Comparison of ENCODE assay signal across 21 cellular contexts in genomic region chr1:228339766-228340685, GRCh38.
DNase-seq lines count a peak whose midpoint lies in the region; ATAC-seq, FAIRE-seq and TF ChIP-seq lines count a peak whose summit lies in the region.
"Had no signal": no experiment of that assay in that cellular context is flagged by ENCODE, and none has a peak within 500 bp of the region (broad histone marks: within the 10 kb centered on the region; RNA-seq: fewer than 3 reads in every experiment).

No MANE protein-coding gene starts in this region.

- no peak overlapping the region for H3K23ac ChIP-seq in H1 (ENCODE audit: insufficient read length)
- H3K23ac ChIP-seq in neuronal stem cell (ENCODE audit: low read depth, low read length, poor library complexity): no peak overlapping the region

- no peak overlapping the region for H2AK5ac ChIP-seq in H1 (ENCODE audit: low read depth, low read length)
- peak overlapping the region; percentile 75 for H2AK5ac ChIP-seq in neuronal stem cell (ENCODE audit: low read depth, low read length)

- H3K79me1 ChIP-seq in H1 (ENCODE audit: low read depth, low read length) (no peaks in the 10 kb centered on the region), neuronal stem cell (ENCODE audit: low read depth, low read length) (peaks cover 2% of the 10 kb centered on the region)

- TF ChIP-seq CTCF in cardiac muscle cell (IDR thresholded peaks at IDR 0.05; ENCODE audit: low read depth, low read length) (no peak), left ventricle myocardium inferior (IDR thresholded peaks at IDR 0.05; ENCODE audit: borderline replicate concordance) (no peak), H1 (IDR thresholded peaks at IDR 0.05; ENCODE audit: control extremely low read depth in 1 of 3, insufficient read depth in 1 of 3, low read depth in 1 of 3, low read length in 3 of 3) (no peak), endothelial cell (IDR thresholded peaks at IDR 0.05; ENCODE audit: unreplicated experiment) (no peak)

- no peak overlapping the region for H3K56ac ChIP-seq in H1 (replicated peaks; ENCODE audit: insufficient read length, low read depth, low read length)

- no peaks in the 10 kb centered on the region for H3K79me2 ChIP-seq in H1 (ENCODE audit: control insufficient read depth in 1 of 2, insufficient read depth in 2 of 2, low read length in 2 of 2)

- no peak for TF ChIP-seq RAD21 in H1 (IDR thresholded peaks at IDR 0.05 in 1 of 2, conservative IDR thresholded peaks at IDR 0.05 in 1 of 2; ENCODE audit: low read depth in 2 of 2, low read length in 2 of 2)

- peaks cover 6% of the 10 kb centered on the region for H3K27me3 Mint-ChIP-seq in endothelial cell (ENCODE audit: unreplicated experiment)
- H3K27me3 Mint-ChIP-seq: CD4-positive, alpha-beta memory T cell; stimulated activated memory B cell treated with anti-CD40 and anti-IgM and Interleukin-4, amounts not matched to agents 10 μg/mL and 1 μg/mL and 100 μg/mL, for 72 hours had no signal

- H3K4me3 Mint-ChIP-seq in endothelial cell (ENCODE audit: unreplicated experiment): no peak overlapping the region
- H3K4me3 Mint-ChIP-seq: CD4-positive, alpha-beta memory T cell; stimulated activated memory B cell treated with anti-CD40 and anti-IgM and Interleukin-4, amounts not matched to agents 10 μg/mL and 1 μg/mL and 100 μg/mL, for 72 hours had no signal

- intact Hi-C loops in left ventricle myocardium inferior (cut with micrococcal nuclease) (no loop called here), aorta (cut with DNase I) (no loop called here)

- no peaks in the 10 kb centered on the region for H3K9me3 ChIP-seq in cardiac muscle cell (ENCODE audit: low read depth)
- no peaks in the 10 kb centered on the region for H3K9me3 ChIP-seq in left ventricle myocardium inferior (replicated peaks)
- peaks cover 5 to 8% of the 10 kb centered on the region in 2 experiments for H3K9me3 ChIP-seq in H1 (ENCODE audit: insufficient read depth in 2 of 2, low read depth in 1 of 2, low read length in 1 of 2)
- H3K9me3 ChIP-seq in neuronal stem cell (replicated peaks in 1 of 2; ENCODE audit: control insufficient read depth in 2 of 2, insufficient read depth in 1 of 2, low read depth in 1 of 2, low read length in 2 of 2): peaks cover 0 to 6% of the 10 kb centered on the region in 2 donors
- H3K9me3 ChIP-seq in aorta (ENCODE audit: control insufficient read depth, low read length): no peaks in the 10 kb centered on the region
- H3K9me3 ChIP-seq: colonic mucosa, thoracic aorta had no signal

- H3K9ac ChIP-seq in H1 (replicated peaks in 1 of 4; ENCODE audit: extremely low read depth in 1 of 4, low read depth in 3 of 4, low read length in 3 of 4): no peak overlapping the region
- H3K9ac ChIP-seq in neuronal stem cell (ENCODE audit: low read depth, low read length, poor library complexity): no peak overlapping the region

- TF ChIP-seq POLR2A in H1 (IDR thresholded peaks at IDR 0.05; ENCODE audit: control extremely low read depth in 1 of 2, low read depth in 2 of 2, low read length in 2 of 2): no peak

- ATAC-seq in aorta (ENCODE audit: low FRiP score): no peak
- ATAC-seq: stimulated activated memory B cell treated with anti-CD40 and anti-IgM and Interleukin-4, amounts not matched to agents 10 μg/mL and 1 μg/mL and 100 μg/mL, for 72 hours had no signal

- no peak for FAIRE-seq in H1 (lab: Jason Lieb, UNC)
- FAIRE-seq: endothelial cell of umbilical vein had no signal

- H3K4me1 Mint-ChIP-seq in endothelial cell (ENCODE audit: unreplicated experiment): no peaks in the 10 kb centered on the region
- H3K4me1 Mint-ChIP-seq: stimulated activated memory B cell treated with anti-CD40 and anti-IgM and Interleukin-4, amounts not matched to agents 10 μg/mL and 1 μg/mL and 100 μg/mL, for 72 hours had no signal

- peak overlapping the region; percentile 6 for H3K27ac ChIP-seq in cardiac muscle cell
- H3K27ac ChIP-seq in left ventricle myocardium inferior (replicated peaks): no peak overlapping the region
- no peak overlapping the region for H3K27ac ChIP-seq in H1 (ENCODE audit: low read depth, low read length)
- H3K27ac ChIP-seq in neuronal stem cell (replicated peaks; ENCODE audit: low read length): no peak overlapping the region
- no peak overlapping the region for H3K27ac ChIP-seq in aorta (ENCODE audit: low read depth in 1 of 2, low read length in 2 of 2)
- H3K27ac ChIP-seq: colonic mucosa, thoracic aorta had no signal

- no peak overlapping the region for H2BK20ac ChIP-seq in H1 (ENCODE audit: low read length)

- H3K36me3 ChIP-seq in cardiac muscle cell: peaks cover 53% of the 10 kb centered on the region
- H3K36me3 ChIP-seq in left ventricle myocardium inferior: peaks cover 75% of the 10 kb centered on the region
- peaks cover 0 to 7% (median 4%) of the 10 kb centered on the region in 4 experiments; a peak in 5 of 8 replicates for H3K36me3 ChIP-seq in H1 (ENCODE audit: control insufficient read depth in 2 of 4, insufficient read depth in 4 of 4, low read length in 3 of 4)
- H3K36me3 ChIP-seq in neuronal stem cell (replicated peaks in 1 of 2; ENCODE audit: control insufficient read depth in 2 of 2, insufficient read depth in 2 of 2, low read length in 2 of 2): peaks cover 0 to 15% of the 10 kb centered on the region in 2 donors
- H3K36me3 ChIP-seq in aorta (ENCODE audit: control insufficient read depth in 1 of 2, insufficient read depth in 2 of 2, low read length in 1 of 2): no peaks in the 10 kb centered on the region
- H3K36me3 ChIP-seq: colonic mucosa, thoracic aorta had no signal

- no peak overlapping the region for H3K4me3 ChIP-seq in cardiac muscle cell
- H3K4me3 ChIP-seq in left ventricle myocardium inferior: no peak overlapping the region
- no peak overlapping the region for H3K4me3 ChIP-seq in H1 (ENCODE audit: extremely low read depth in 1 of 4, insufficient read depth in 2 of 4, low read depth in 3 of 4, low read length in 4 of 4)
- no peak overlapping the region for H3K4me3 ChIP-seq in neuronal stem cell (ENCODE audit: low read length in 2 of 2)
- no peak overlapping the region for H3K4me3 ChIP-seq in aorta (ENCODE audit: low read length in 2 of 2)
- H3K4me3 ChIP-seq: colonic mucosa, thoracic aorta had no signal

- H2AFZ ChIP-seq in H1 (ENCODE audit: low read length) (no peak overlapping the region), neuronal stem cell (ENCODE audit: low read length) (no peak overlapping the region)

- H2BK5ac ChIP-seq in H1 (ENCODE audit: low read depth, low read length): no peak overlapping the region
- peak overlapping the region; percentile 53 for H2BK5ac ChIP-seq in neuronal stem cell (ENCODE audit: low read length)

- CTCF ChIA-PET in H1 (lab: Charles Lee; ENCODE audit: partially characterized antibody): interaction anchor here (0.7 to 3.7 kb wide), 12 partner anchors 10 to 340 kb away, joined by 3 to 15 read pairs (median 4); no protein-coding TSS in a partner anchor

- H3K27me3 ChIP-seq in cardiac muscle cell (no peaks in the 10 kb centered on the region), left ventricle myocardium inferior (ENCODE audit: low read depth) (no peaks in the 10 kb centered on the region), H1 (replicated peaks in 1 of 4; ENCODE audit: control insufficient read depth in 3 of 4, extremely low read depth in 1 of 4, insufficient read depth in 3 of 4, low read length in 3 of 4) (0 out of 7 replicates have a peak, but pooled peaks cover 0 to 2% (median 0%) of the 10 kb centered on the region in 4 experiments), neuronal stem cell (ENCODE audit: control insufficient read depth in 3 of 3, insufficient read depth in 3 of 3, low read depth in 1 of 3, low read length in 3 of 3) (peaks cover 0 to 3% (median 0%) of the 10 kb centered on the region in 3 experiments), aorta (ENCODE audit: control insufficient read depth in 1 of 2, insufficient read depth in 2 of 2, low read length in 1 of 2) (no peaks in the 10 kb centered on the region)
- H3K27me3 ChIP-seq: colonic mucosa had no signal

- peaks cover 0 to 10% of the 10 kb centered on the region in 2 experiments for H4K20me1 ChIP-seq in H1 (replicated peaks in 1 of 2; ENCODE audit: control insufficient read depth in 1 of 2, insufficient read depth in 2 of 2, low read length in 2 of 2)

- 88% methylated on average over 21 of the region's 24 CpGs; no CpG with 5 or more reads in 1 of the 2 experiments for WGBS in H1 (ENCODE audit: extremely low coverage in 1 of 2, insufficient coverage in 1 of 2, insufficient read length in 1 of 2, insufficient replicate concordance in 2 of 2, low coverage in 1 of 2, low lambda C conversion rate in 2 of 2, missing lambda C conversion rate in 1 of 2), 2 experiments
- WGBS in neuronal stem cell (ENCODE audit: extremely low coverage in 2 of 2, insufficient read length in 2 of 2, insufficient replicate concordance in 1 of 2), 2 donors: no CpG with 5 or more reads among the region's 24 CpGs
- WGBS in aorta, 2 donors: 94% methylated on average over 24 of the region's 24 CpGs

- H2BK120ac ChIP-seq in H1 (replicated peaks; ENCODE audit: low read depth, low read length) (no peak overlapping the region), neuronal stem cell (ENCODE audit: low read depth, low read length) (no peak overlapping the region)

- no peak overlapping the region for H3K14ac ChIP-seq in H1 (ENCODE audit: insufficient read length)
- H3K14ac ChIP-seq in neuronal stem cell (ENCODE audit: low read length): no peak overlapping the region

- POLR2A ChIA-PET in H1 (lab: Charles Lee; ENCODE audit: partially characterized antibody): interaction anchor here (1.0 to 1.9 kb wide), 3 partner anchors 15 to 118 kb away, joined by 3 to 6 read pairs (median 4); a partner anchor contains a TSS

- no peak overlapping the region for H3K18ac ChIP-seq in H1 (ENCODE audit: extremely low read depth, low read length)
- H3K18ac ChIP-seq in neuronal stem cell (ENCODE audit: low read length): no peak overlapping the region

- no peak overlapping the region for H4K5ac ChIP-seq in H1 (ENCODE audit: insufficient read length, low read depth, low read length)

- H3K4me2 ChIP-seq in H1 (ENCODE audit: insufficient read depth in 1 of 2, low read depth in 2 of 2, low read length in 2 of 2): no peak overlapping the region
- no peak overlapping the region for H3K4me2 ChIP-seq in neuronal stem cell (ENCODE audit: insufficient read depth, low read length, poor library complexity, severe bottlenecking)

- no peaks in the 10 kb centered on the region for H3K23me2 ChIP-seq in H1 (ENCODE audit: low read depth, low read length)

- no peaks in the 10 kb centered on the region for H3K9me3 Mint-ChIP-seq in endothelial cell (ENCODE audit: unreplicated experiment)

- peaks cover 10% of the 10 kb centered on the region for H3K36me3 Mint-ChIP-seq in endothelial cell (ENCODE audit: low read depth, unreplicated experiment)

- no peaks in the 10 kb centered on the region for H3K4me1 ChIP-seq in cardiac muscle cell (ENCODE audit: low read depth)
- H3K4me1 ChIP-seq in left ventricle myocardium inferior: peaks cover 15% of the 10 kb centered on the region
- no peaks in the 10 kb centered on the region; a peak in 1 of 7 replicates for H3K4me1 ChIP-seq in H1 (replicated peaks in 1 of 4; ENCODE audit: control insufficient read depth in 3 of 4, insufficient read depth in 4 of 4, low read length in 3 of 4)
- H3K4me1 ChIP-seq in neuronal stem cell (ENCODE audit: control insufficient read depth in 2 of 2, insufficient read depth in 1 of 2, low read depth in 1 of 2, low read length in 2 of 2): no peaks in the 10 kb centered on the region
- no peaks in the 10 kb centered on the region for H3K4me1 ChIP-seq in aorta (ENCODE audit: control insufficient read depth in 1 of 2, insufficient read depth in 2 of 2, low read length in 2 of 2)
- H3K4me1 ChIP-seq: colonic mucosa had no signal

- no peak for TF ChIP-seq EP300 in H1 (IDR thresholded peaks at IDR 0.05; ENCODE audit: borderline replicate concordance in 1 of 2, low read depth in 2 of 2, low read length in 2 of 2)

- H4K91ac ChIP-seq in H1 (replicated peaks; ENCODE audit: insufficient read length, low read length) (no peak overlapping the region), neuronal stem cell (ENCODE audit: low read depth, low read length, poor library complexity) (no peak overlapping the region)

- H3K4ac ChIP-seq in H1 (replicated peaks; ENCODE audit: insufficient read length, low read depth, low read length) (no peak overlapping the region), neuronal stem cell (ENCODE audit: low read length) (no peak overlapping the region)

- H4K8ac ChIP-seq in H1 (ENCODE audit: extremely low read depth, insufficient read depth, low read length) (peak overlapping the region; percentile 25), neuronal stem cell (ENCODE audit: low read depth, low read length) (no peak overlapping the region)

- no peak overlapping the region for H3K27ac Mint-ChIP-seq in endothelial cell (ENCODE audit: unreplicated experiment)
- H3K27ac Mint-ChIP-seq: CD4-positive, alpha-beta memory T cell; stimulated activated memory B cell treated with anti-CD40 and anti-IgM and Interleukin-4, amounts not matched to agents 10 μg/mL and 1 μg/mL and 100 μg/mL, for 72 hours had no signal

- no peak overlapping the region for H2BK15ac ChIP-seq in H1 (ENCODE audit: low read length)
- no peak overlapping the region for H2BK15ac ChIP-seq in neuronal stem cell (ENCODE audit: low read length)

- H2BK12ac ChIP-seq in H1 (ENCODE audit: low read depth, low read length): no peak overlapping the region
- no peak overlapping the region for H2BK12ac ChIP-seq in neuronal stem cell (ENCODE audit: low read length)

- no peak for DNase-seq in cardiac muscle cell (ENCODE audit: low read depth in 1 of 2, low spot score in 1 of 2)
- no peak for DNase-seq in left ventricle myocardium inferior
- DNase-seq in H1 (ENCODE audit: low read depth in 1 of 2, low spot score in 2 of 2): peak in 1 of 2 experiments; percentile 36
- DNase-seq in neuronal stem cell (ENCODE audit: low spot score): no peak
- peak; percentile 36 to 47 for DNase-seq in aorta
- no peak for DNase-seq in anterior cingulate cortex (lab: John Stamatoyannopoulos, UW)
- DNase-seq in endothelial cell (ENCODE audit: low spot score): no peak
- no peak for DNase-seq in DMS79 (lab: John Stamatoyannopoulos, UW)
- DNase-seq: activated CD4-positive, alpha-beta T cell treated with anti-CD3 and anti-CD28 coated beads for 1 hour; CD4-positive, alpha-beta memory T cell; colonic mucosa; hypothalamus; KG1; kidney glomerular epithelial cell; NCI-H187 treated with DMSO at 0.1 percent for 48 hours; NCI-H446 treated with DMSO at 0.1 percent for 48 hours; RPMI8226; T-helper 9 cell had no signal

Comparison
In these comparisons a context has a peak if more than half of its experiments do, and no peak if none do; other contexts are left out.
1. DNase-seq: peak in aorta (2 of 2); none in cardiac muscle cell (0 of 2), left ventricle myocardium inferior (single experiment), neuronal stem cell (single experiment), anterior cingulate cortex (0 of 58), endothelial cell (single experiment) and DMS79 (single experiment).